ENCODE assay signal across 9 cellular contexts in genomic region chr15:101014921-101015841, GRCh38.
DNase-seq lines count a peak whose midpoint lies in the region; ATAC-seq, FAIRE-seq and TF ChIP-seq lines count a peak whose summit lies in the region.
"Had no signal": no experiment of that assay in that cellular context is flagged by ENCODE, and none has a peak within 500 bp of the region (broad histone marks: within the 10 kb centered on the region; RNA-seq: fewer than 3 reads in every experiment).

No MANE protein-coding gene starts in this region.

- H3K4me3 ChIP-seq in DND-41 (ENCODE audit: low read depth in 1 of 2, low read length in 2 of 2) (no peak overlapping the region), Peyer's patch (no peak overlapping the region), thoracic aorta (no peak overlapping the region)

- H3K36me3 ChIP-seq in DND-41 (ENCODE audit: insufficient read depth, low read length) (no peaks in the 10 kb centered on the region), Peyer's patch (peaks cover 0 to 53% (median 0%) of the 10 kb centered on the region in 3 donors), thoracic aorta (no peaks in the 10 kb centered on the region)

- ATAC-seq in DND-41 (ENCODE audit: insufficient read depth, low read depth) (peak; percentile 90), HG03108 (IDR thresholded peaks at IDR 0.05; ENCODE audit: unreplicated experiment) (peak; percentile 62), foreskin keratinocyte (peak; percentile 80), omental fat pad (ENCODE audit: low FRiP score) (no peak), thoracic aorta (ENCODE audit: insufficient number of reproducible peaks, low FRiP score, low read depth) (no peak)

- H4K20me1 ChIP-seq in DND-41 (ENCODE audit: insufficient read depth, low read length): no peaks in the 10 kb centered on the region

- H3K27me3 Mint-ChIP-seq in activated T-helper 2 cell treated with anti-CD3 and anti-CD28 coated beads, Interferon-gamma antibody, Interleukin-2, Interleukin-4, amounts not matched to agents 10 μg/mL and 5 μg/mL and 100 μg/mL, durations not matched to agents 14 hours and 24 hours and 36 hours (ENCODE audit: low read depth): no peaks in the 10 kb centered on the region

- no peaks in the 10 kb centered on the region for H3K79me2 ChIP-seq in DND-41 (ENCODE audit: insufficient read depth, low read length)

- 0 out of 2 replicates have a peak, but pooled peaks cover 3% of the 10 kb centered on the region for H3K4me1 ChIP-seq in DND-41 (ENCODE audit: insufficient read depth, low read length)
- H3K4me1 ChIP-seq in Peyer's patch: peaks cover 0 to 3% (median 0%) of the 10 kb centered on the region in 4 donors
- H3K4me1 ChIP-seq in foreskin keratinocyte: no peaks in the 10 kb centered on the region
- H3K4me1 ChIP-seq in thoracic aorta (ENCODE audit: control insufficient read depth in 1 of 2, low read depth in 2 of 2): no peaks in the 10 kb centered on the region

- H3K9me3 Mint-ChIP-seq in activated T-helper 2 cell treated with anti-CD3 and anti-CD28 coated beads, Interferon-gamma antibody, Interleukin-2, Interleukin-4, amounts not matched to agents 10 μg/mL and 5 μg/mL and 100 μg/mL, durations not matched to agents 14 hours and 24 hours and 36 hours: no peaks in the 10 kb centered on the region

- H3K4me1 Mint-ChIP-seq in activated T-helper 2 cell treated with anti-CD3 and anti-CD28 coated beads, Interferon-gamma antibody, Interleukin-2, Interleukin-4, amounts not matched to agents 10 μg/mL and 5 μg/mL and 100 μg/mL, durations not matched to agents 14 hours and 24 hours and 36 hours (ENCODE audit: low read depth): no peaks in the 10 kb centered on the region

- peak; percentile 91 for TF ChIP-seq CTCF in DND-41 (IDR thresholded peaks at IDR 0.05; ENCODE audit: borderline replicate concordance, extremely low read depth, low read length, poor library complexity, severe bottlenecking)
- peak; percentile 59 to 84 (median 73) for TF ChIP-seq CTCF in Peyer's patch (IDR thresholded peaks at IDR 0.05)
- TF ChIP-seq CTCF in foreskin keratinocyte (conservative IDR thresholded peaks at IDR 0.05): peak; percentile 91
- TF ChIP-seq CTCF in omental fat pad (IDR thresholded peaks at IDR 0.05): peak in 1 of 3 donors; percentile 65
- peak; percentile 83 for TF ChIP-seq CTCF in thoracic aorta (IDR thresholded peaks at IDR 0.05)

- no peak overlapping the region for H3K9ac ChIP-seq in DND-41 (ENCODE audit: low read depth, low read length)

- H2AFZ ChIP-seq in DND-41 (ENCODE audit: low read depth, low read length): no peak overlapping the region

- no peak overlapping the region for H3K4me2 ChIP-seq in DND-41 (ENCODE audit: insufficient read depth, low read length)

- FAIRE-seq in RCC 7860 (lab: Jason Lieb, UNC): no peak
- FAIRE-seq: colon had no signal

- H3K27ac Mint-ChIP-seq in activated T-helper 2 cell treated with anti-CD3 and anti-CD28 coated beads, Interferon-gamma antibody, Interleukin-2, Interleukin-4, amounts not matched to agents 10 μg/mL and 5 μg/mL and 100 μg/mL, durations not matched to agents 14 hours and 24 hours and 36 hours: no peak overlapping the region

- TF ChIP-seq POLR2A in Peyer's patch (IDR thresholded peaks at IDR 0.05): no peak

- DNase-seq in DND-41: peak; percentile 71
- peak; percentile 59 to 87 (median 76) for DNase-seq in Peyer's patch
- DNase-seq in activated T-helper 2 cell treated with anti-CD3 and anti-CD28 coated beads, Interferon-gamma antibody, Interleukin-2, Interleukin-4, amounts not matched to agents 10 μg/mL and 5 μg/mL and 100 μg/mL, durations not matched to agents 14 hours and 24 hours and 36 hours (ENCODE audit: low spot score): peak; percentile 41
- peak in 1 of 2 donors; percentile 34 for DNase-seq in foreskin keratinocyte
- peak; percentile 72 for DNase-seq in omental fat pad (ENCODE audit: low spot score)
- DNase-seq in thoracic aorta (ENCODE audit: low spot score): no peak
- DNase-seq in RCC 7860 (ENCODE audit: low spot score): no peak

- no peak overlapping the region for H3K4me3 Mint-ChIP-seq in activated T-helper 2 cell treated with anti-CD3 and anti-CD28 coated beads, Interferon-gamma antibody, Interleukin-2, Interleukin-4, amounts not matched to agents 10 μg/mL and 5 μg/mL and 100 μg/mL, durations not matched to agents 14 hours and 24 hours and 36 hours (ENCODE audit: low read depth)

- H3K27me3 ChIP-seq in DND-41 (ENCODE audit: insufficient read depth, low read length, poor library complexity) (no peaks in the 10 kb centered on the region), Peyer's patch (no peaks in the 10 kb centered on the region), foreskin keratinocyte (no peaks in the 10 kb centered on the region), thoracic aorta (replicated peaks; ENCODE audit: insufficient read depth) (no peaks in the 10 kb centered on the region)

- intact Hi-C loops in activated T-helper 2 cell treated with anti-CD3 and anti-CD28 coated beads, Interferon-gamma antibody, Interleukin-2, Interleukin-4, amounts not matched to agents 10 μg/mL and 5 μg/mL and 100 μg/mL, durations not matched to agents 14 hours and 24 hours and 36 hours (cut with micrococcal nuclease): loop anchor here (1.0 to 5.0 kb wide), 3 partner anchors 72 to 243 kb away; no protein-coding TSS in a partner anchor

- no peaks in the 10 kb centered on the region for H3K36me3 Mint-ChIP-seq in activated T-helper 2 cell treated with anti-CD3 and anti-CD28 coated beads, Interferon-gamma antibody, Interleukin-2, Interleukin-4, amounts not matched to agents 10 μg/mL and 5 μg/mL and 100 μg/mL, durations not matched to agents 14 hours and 24 hours and 36 hours (ENCODE audit: low read depth)

- H3K27ac ChIP-seq in DND-41 (ENCODE audit: low read length): no peak overlapping the region
- no peak overlapping the region for H3K27ac ChIP-seq in Peyer's patch
- no peak overlapping the region for H3K27ac ChIP-seq in foreskin keratinocyte
- no peak overlapping the region for H3K27ac ChIP-seq in thoracic aorta

- H3K9me3 ChIP-seq in DND-41 (ENCODE audit: insufficient read depth, low read length, severe bottlenecking) (no peaks in the 10 kb centered on the region), Peyer's patch (no peaks in the 10 kb centered on the region), thoracic aorta (no peaks in the 10 kb centered on the region)

Comparison
In these comparisons a context has a peak if more than half of its experiments do, and no peak if none do; other contexts are left out.
1. ATAC-seq: peak in DND-41 (single experiment), HG03108 (single experiment) and foreskin keratinocyte (single experiment); none in omental fat pad (single experiment) and thoracic aorta (single experiment).
2. DNase-seq: peak in DND-41 (single experiment), Peyer's patch (3 of 3), activated T-helper 2 cell treated with anti-CD3 and anti-CD28 coated beads, Interferon-gamma antibody, Interleukin-2, Interleukin-4, amounts not matched to agents 10 μg/mL and 5 μg/mL and 100 μg/mL, durations not matched to agents 14 hours and 24 hours and 36 hours (single experiment) and omental fat pad (single experiment); none in thoracic aorta (single experiment) and RCC 7860 (single experiment).